In the genomic region with DNA sequence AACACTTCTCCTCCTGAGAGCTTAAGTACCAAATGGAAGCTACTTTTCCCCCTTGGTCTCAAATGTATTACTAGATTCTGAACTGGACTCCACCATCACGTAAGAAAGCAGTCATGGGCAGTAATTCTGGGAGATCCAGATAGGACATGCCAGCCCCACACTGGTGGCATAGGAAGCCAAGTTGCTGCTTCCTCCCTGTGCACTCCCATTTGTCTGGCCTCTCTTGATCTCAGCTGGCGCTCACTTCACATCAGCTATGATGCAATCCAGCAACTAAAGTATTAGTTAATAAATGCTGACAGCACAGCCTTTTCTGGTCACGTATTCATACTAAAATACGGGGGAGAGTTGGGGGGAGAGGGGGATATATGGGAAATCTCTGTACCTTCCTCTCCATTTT, we compare ENCODE assay signal across 10 cellular contexts. TPM values are rescaled to one million over a fixed set of nuclear protein-coding genes. Genes with fewer than 3 reads are reported as not detected.
A peak's percentile ranks its signal among the peaks of the same experiment; 100 is the strongest.
DNase-seq lines count a peak whose midpoint lies in the region; ATAC-seq, FAIRE-seq and TF ChIP-seq lines count a peak whose summit lies in the region.
"Had no signal": no experiment of that assay in that cellular context is flagged by ENCODE, and none has a peak within 500 bp of the region (broad histone marks: within the 10 kb centered on the region; RNA-seq: fewer than 3 reads in every experiment).

No MANE protein-coding gene starts in this region.

- DNase-seq in M059J (ENCODE audit: low read depth) (peak; percentile 12), astrocyte (ENCODE audit: low read depth) (no peak), left lobe of liver (ENCODE audit: low spot score) (peak; percentile 56), RCC 7860 (ENCODE audit: low spot score) (no peak), testis (no peak), A673 (ENCODE audit: low spot score) (no peak)
- no peak for DNase-seq in effector memory CD8-positive, alpha-beta T cell

- CTCF ChIA-PET in A673 (lab: Charles Lee), result interaction anchor here (0.6 kb wide), 1 partner anchor 99 kb away, joined by 6 read pairs; no protein-coding TSS in a partner anchor

- peak overlapping the region; percentile 12 for H2AFZ ChIP-seq in astrocyte (ENCODE audit: low read depth, low read length)

- no peaks in the 10 kb centered on the region for H3K27me3 ChIP-seq in astrocyte (ENCODE audit: insufficient read depth, low read length)
- H3K27me3 ChIP-seq in testis, result no peaks in the 10 kb centered on the region
- no peaks in the 10 kb centered on the region for H3K27me3 ChIP-seq in A673 (replicated peaks; ENCODE audit: insufficient read depth, low read depth, low read length, poor library complexity)

- H3K4me3 Mint-ChIP-seq in astrocyte (ENCODE audit: unreplicated experiment), result no peak overlapping the region
- H3K4me3 Mint-ChIP-seq in stimulated activated memory B cell treated with anti-CD40 and anti-IgM and Interleukin-4, amounts not matched to agents 10 μg/mL and 1 μg/mL and 100 μg/mL, for 72 hours, result no peak overlapping the region
- no peak overlapping the region for H3K4me3 Mint-ChIP-seq in effector memory CD8-positive, alpha-beta T cell

- no peak for TF ChIP-seq POLR2A in testis (IDR thresholded peaks at IDR 0.05)

- peak; percentile 70 for ATAC-seq in left lobe of liver
- no peak for ATAC-seq in stimulated activated memory B cell treated with anti-CD40 and anti-IgM and Interleukin-4, amounts not matched to agents 10 μg/mL and 1 μg/mL and 100 μg/mL, for 72 hours
- ATAC-seq in effector memory CD8-positive, alpha-beta T cell (replicated peaks), result no peak

- 85 to 89% methylated on average over 4 of the region's 4 CpGs for WGBS in testis, 2 donors

- no TSS peak for BruUV-seq in A673 (replicated peaks; lab: Mats Ljungman, UMichigan)

- FAIRE-seq in astrocyte (lab: Jason Lieb, UNC) (no peak), RCC 7860 (lab: Jason Lieb, UNC) (no peak)
- FAIRE-seq: TTC549 had no signal

- no peaks in the 10 kb centered on the region for H3K36me3 Mint-ChIP-seq in astrocyte (ENCODE audit: low read depth, unreplicated experiment)
- H3K36me3 Mint-ChIP-seq in stimulated activated memory B cell treated with anti-CD40 and anti-IgM and Interleukin-4, amounts not matched to agents 10 μg/mL and 1 μg/mL and 100 μg/mL, for 72 hours, result no peaks in the 10 kb centered on the region
- H3K36me3 Mint-ChIP-seq in effector memory CD8-positive, alpha-beta T cell (ENCODE audit: insufficient read depth), result no peaks in the 10 kb centered on the region

- TF ChIP-seq CTCF in astrocyte (IDR thresholded peaks at IDR 0.05; ENCODE audit: insufficient read depth, low read depth, low read length), result no peak
- no peak for TF ChIP-seq CTCF in testis (IDR thresholded peaks at IDR 0.05)
- no peak for TF ChIP-seq CTCF in A673 (conservative IDR thresholded peaks at IDR 0.05; ENCODE audit: low read depth, low read length)

- no peaks in the 10 kb centered on the region for H3K27me3 Mint-ChIP-seq in astrocyte (ENCODE audit: low read depth, unreplicated experiment)
- no peaks in the 10 kb centered on the region for H3K27me3 Mint-ChIP-seq in stimulated activated memory B cell treated with anti-CD40 and anti-IgM and Interleukin-4, amounts not matched to agents 10 μg/mL and 1 μg/mL and 100 μg/mL, for 72 hours
- H3K27me3 Mint-ChIP-seq in effector memory CD8-positive, alpha-beta T cell, result peaks cover 44 to 64% of the 10 kb centered on the region in 2 donors

- peak overlapping the region; percentile 66 for H3K27ac Mint-ChIP-seq in astrocyte (ENCODE audit: unreplicated experiment)
- H3K27ac Mint-ChIP-seq in stimulated activated memory B cell treated with anti-CD40 and anti-IgM and Interleukin-4, amounts not matched to agents 10 μg/mL and 1 μg/mL and 100 μg/mL, for 72 hours, result peak overlapping the region; percentile 75
- no peak overlapping the region for H3K27ac Mint-ChIP-seq in effector memory CD8-positive, alpha-beta T cell

- peaks cover 2% of the 10 kb centered on the region for H3K36me3 ChIP-seq in astrocyte (ENCODE audit: insufficient read depth, low read length)
- H3K36me3 ChIP-seq in testis (ENCODE audit: low read depth, missing control alignments), result no peaks in the 10 kb centered on the region
- no peaks in the 10 kb centered on the region for H3K36me3 ChIP-seq in A673 (ENCODE audit: insufficient read depth, low read length, poor library complexity, severe bottlenecking)

- no peaks in the 10 kb centered on the region for H3K9me3 Mint-ChIP-seq in astrocyte (ENCODE audit: unreplicated experiment)
- no peaks in the 10 kb centered on the region for H3K9me3 Mint-ChIP-seq in stimulated activated memory B cell treated with anti-CD40 and anti-IgM and Interleukin-4, amounts not matched to agents 10 μg/mL and 1 μg/mL and 100 μg/mL, for 72 hours
- no peaks in the 10 kb centered on the region for H3K9me3 Mint-ChIP-seq in effector memory CD8-positive, alpha-beta T cell

- peaks cover 29% of the 10 kb centered on the region for H3K4me1 Mint-ChIP-seq in astrocyte (ENCODE audit: low read depth, unreplicated experiment)
- H3K4me1 Mint-ChIP-seq in stimulated activated memory B cell treated with anti-CD40 and anti-IgM and Interleukin-4, amounts not matched to agents 10 μg/mL and 1 μg/mL and 100 μg/mL, for 72 hours, result peaks cover 69% of the 10 kb centered on the region
- peaks cover 8 to 13% of the 10 kb centered on the region in 2 donors for H3K4me1 Mint-ChIP-seq in effector memory CD8-positive, alpha-beta T cell (ENCODE audit: low read depth in 2 of 2)

- H3K9me3 ChIP-seq in astrocyte (ENCODE audit: insufficient read depth, low read depth, low read length) (no peaks in the 10 kb centered on the region), testis (no peaks in the 10 kb centered on the region), A673 (ENCODE audit: low read depth, low read length, poor library complexity, severe bottlenecking) (no peaks in the 10 kb centered on the region)

- H3K4me2 ChIP-seq in astrocyte (ENCODE audit: low read length), result peak overlapping the region; percentile 30

- H3K4me1 ChIP-seq in astrocyte (ENCODE audit: insufficient read depth, low read length), result peaks cover 43% of the 10 kb centered on the region
- peaks cover 14% of the 10 kb centered on the region for H3K4me1 ChIP-seq in testis
- H3K4me1 ChIP-seq in A673 (ENCODE audit: insufficient read depth, low read length, poor library complexity, severe bottlenecking), result peaks cover 18% of the 10 kb centered on the region

- no peak overlapping the region for H3K9ac ChIP-seq in astrocyte (ENCODE audit: low read length)

- intact Hi-C loops in testis (cut with DNase I; ENCODE audit: low total_unique reads) (no loop called here), A673 (cut with micrococcal nuclease; ENCODE audit: unreplicated experiment) (no loop called here)

- peaks cover 15% of the 10 kb centered on the region for H3K79me2 ChIP-seq in astrocyte (ENCODE audit: insufficient read depth, low read length)

- H3K27ac ChIP-seq in astrocyte (ENCODE audit: low read depth, low read length), result no peak overlapping the region
- no peak overlapping the region for H3K27ac ChIP-seq in testis
- no peak overlapping the region for H3K27ac ChIP-seq in A673 (ENCODE audit: low read depth, low read length, poor library complexity, severe bottlenecking)

- H4K20me1 ChIP-seq in astrocyte (ENCODE audit: insufficient read depth, low read length), result no peaks in the 10 kb centered on the region

- H3K4me3 ChIP-seq in astrocyte (ENCODE audit: insufficient read depth, low read depth, low read length), result no peak overlapping the region
- H3K4me3 ChIP-seq in testis, result no peak overlapping the region
- no peak overlapping the region for H3K4me3 ChIP-seq in A673 (ENCODE audit: low read depth, low read length, poor library complexity, severe bottlenecking)

- POLR2A ChIA-PET in A673 (lab: Charles Lee; ENCODE audit: low non-redundant PET), result no interaction called here

RNA-seq across cellular contexts. Expression of a gene that starts 3.4 kb away (rescaled TPM):
- 9.4 and 14.2 TPM in 2 replicates for total RNA-seq in M059J (2014; rRNA removed; shearing (Covaris generic))
- 2.5 and 2.7 TPM in 2 replicates for total RNA-seq in astrocyte
- total RNA-seq in left lobe of liver, result not detected
- not detected for total RNA-seq in testis
- polyA plus RNA-seq in testis (ENCODE audit: insufficient read depth, low read depth, low replicate concordance), result 0.47 TPM
- total RNA-seq in A673 (2021), result not detected in 2 replicates
- total RNA-seq: cerebellum had no signal

Comparison
In these comparisons a context has a peak if more than half of its experiments do, and no peak if none do; other contexts are left out.
1. DNase-seq: peak in M059J (single experiment) and left lobe of liver (single experiment); none in astrocyte (single experiment), RCC 7860 (single experiment), testis (single experiment), effector memory CD8-positive, alpha-beta T cell (0 of 3) and A673 (single experiment).
2. H3K27ac Mint-ChIP-seq: peak in astrocyte (single experiment) and stimulated activated memory B cell treated with anti-CD40 and anti-IgM and Interleukin-4, amounts not matched to agents 10 μg/mL and 1 μg/mL and 100 μg/mL, for 72 hours (single experiment); none in effector memory CD8-positive, alpha-beta T cell (0 of 2).